ENCODE assay signal across 1 cellular context in the genomic region with DNA sequence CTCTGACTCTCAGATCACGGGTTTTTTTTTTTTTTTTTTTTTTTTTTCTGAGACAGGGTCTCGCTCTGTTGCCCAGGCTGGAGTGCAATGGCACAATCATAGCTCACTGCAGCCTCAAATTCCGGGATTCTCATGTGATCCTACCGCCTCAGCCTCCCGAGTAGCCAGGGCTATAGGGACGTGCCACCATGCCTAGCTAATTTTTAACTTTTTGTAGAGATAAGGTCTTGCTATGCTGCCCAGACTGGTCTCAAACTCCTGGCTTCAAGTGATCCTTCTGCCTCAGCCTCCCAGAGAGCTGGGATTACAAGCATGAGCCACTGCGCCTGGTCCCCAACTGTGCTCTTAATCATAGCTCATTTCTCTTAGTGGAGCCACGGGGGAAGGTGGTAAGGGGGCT.
TF ChIP-seq lines count a peak whose summit lies in the region.

No MANE protein-coding gene starts in this region.

TF ChIP-seq in K562, 482 proteins besides CTCF, POLR2A, EP300 and RAD21:
- peak; percentile 88 for TF ChIP-seq ZNF121 (CRISPR knock-in tag; conservative IDR thresholded peaks at IDR 0.05)
- TF ChIP-seq, protein P1, sequence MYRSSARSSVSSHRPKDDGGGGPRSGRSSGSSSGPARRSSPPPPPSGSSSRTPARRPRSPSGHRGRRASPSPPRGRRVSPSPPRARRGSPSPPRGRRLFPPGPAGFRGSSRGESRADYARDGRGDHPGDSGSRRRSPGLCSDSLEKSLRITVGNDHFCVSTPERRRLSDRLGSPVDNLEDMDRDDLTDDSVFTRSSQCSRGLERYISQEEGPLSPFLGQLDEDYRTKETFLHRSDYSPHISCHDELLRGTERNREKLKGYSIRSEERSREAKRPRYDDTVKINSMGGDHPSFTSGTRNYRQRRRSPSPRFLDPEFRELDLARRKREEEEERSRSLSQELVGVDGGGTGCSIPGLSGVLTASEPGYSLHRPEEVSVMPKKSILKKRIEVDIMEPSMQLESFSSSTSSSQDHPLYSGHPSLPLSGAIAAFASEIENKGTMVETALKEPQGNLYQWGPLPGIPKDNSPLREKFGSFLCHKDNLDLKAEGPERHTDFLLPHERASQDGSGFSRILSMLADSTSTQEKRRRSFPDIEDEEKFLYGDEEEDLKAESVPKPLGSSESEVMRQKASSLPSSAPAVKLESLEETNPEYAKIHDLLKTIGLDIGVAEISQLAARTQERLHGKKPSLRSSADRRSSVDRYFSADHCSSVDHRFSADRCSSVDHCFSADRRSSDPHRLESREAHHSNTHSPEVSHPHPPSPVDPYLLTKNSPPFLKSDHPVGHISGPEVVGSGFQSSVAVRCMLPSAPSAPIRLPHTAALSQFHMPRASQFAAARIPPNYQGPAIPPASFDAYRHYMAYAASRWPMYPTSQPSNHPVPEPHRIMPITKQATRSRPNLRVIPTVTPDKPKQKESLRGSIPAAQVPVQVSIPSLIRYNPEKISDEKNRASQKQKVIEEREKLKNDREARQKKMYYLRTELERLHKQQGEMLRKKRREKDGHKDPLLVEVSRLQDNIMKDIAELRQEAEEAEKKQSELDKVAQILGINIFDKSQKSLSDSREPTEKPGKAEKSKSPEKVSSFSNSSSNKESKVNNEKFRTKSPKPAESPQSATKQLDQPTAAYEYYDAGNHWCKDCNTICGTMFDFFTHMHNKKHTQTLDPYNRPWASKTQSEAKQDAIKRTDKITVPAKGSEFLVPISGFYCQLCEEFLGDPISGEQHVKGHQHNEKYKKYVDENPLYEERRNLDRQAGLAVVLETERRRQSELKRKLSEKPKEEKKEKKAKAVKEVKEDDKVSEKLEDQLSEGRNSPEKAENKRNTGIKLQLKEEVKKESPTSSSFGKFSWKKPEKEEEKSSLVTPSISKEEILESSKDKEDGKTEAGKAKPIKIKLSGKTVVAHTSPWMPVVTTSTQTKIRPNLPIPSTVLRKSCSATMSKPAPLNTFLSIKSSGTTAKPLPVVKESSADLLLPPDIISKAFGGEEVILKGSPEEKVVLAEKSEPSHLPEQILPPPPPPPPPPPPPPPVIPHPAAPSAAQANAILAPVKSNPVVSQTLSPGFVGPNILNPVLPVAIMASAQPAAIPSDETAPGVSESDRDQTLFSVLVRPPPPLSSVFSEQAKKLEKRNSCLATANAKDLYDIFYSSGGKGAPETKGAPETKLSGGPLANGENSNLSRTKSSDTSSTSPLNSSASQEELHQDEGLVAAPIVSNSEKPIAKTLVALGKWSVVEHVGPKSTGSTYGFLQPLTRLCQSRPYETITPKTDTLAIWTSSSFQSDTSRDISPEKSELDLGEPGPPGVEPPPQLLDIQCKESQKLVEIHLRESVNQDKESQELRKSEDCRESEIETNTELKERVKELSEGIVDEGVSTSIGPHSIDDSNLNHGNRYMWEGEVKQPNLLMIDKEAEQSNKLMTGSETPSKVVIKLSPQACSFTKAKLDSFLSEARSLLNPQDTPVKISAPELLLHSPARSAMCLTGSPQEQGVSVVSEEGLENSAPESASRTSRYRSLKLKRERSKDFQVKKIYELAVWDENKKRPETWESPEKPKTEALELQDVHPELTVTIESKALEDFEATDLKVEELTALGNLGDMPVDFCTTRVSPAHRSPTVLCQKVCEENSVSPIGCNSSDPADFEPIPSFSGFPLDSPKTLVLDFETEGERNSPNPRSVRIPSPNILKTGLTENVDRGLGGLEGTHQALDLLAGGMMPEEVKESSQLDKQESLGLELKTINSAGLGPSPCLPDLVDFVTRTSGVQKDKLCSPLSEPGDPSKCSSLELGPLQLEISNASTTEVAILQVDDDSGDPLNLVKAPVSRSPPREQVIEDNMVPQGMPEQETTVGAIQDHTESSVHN (IDR thresholded peaks at IDR 0.05; ENCODE audit: borderline replicate concordance in 1 of 2, low read depth in 1 of 2) = no peak
